Comparison of ENCODE assay signal across 23 cellular contexts in genomic region chr6:37507082-37507481, GRCh38. TPM values are rescaled to one million over a fixed set of nuclear protein-coding genes. Genes with fewer than 3 reads are reported as not detected.
A peak's percentile ranks its signal among the peaks of the same experiment; 100 is the strongest.
DNase-seq lines count a peak whose midpoint lies in the region; ATAC-seq and TF ChIP-seq lines count a peak whose summit lies in the region.
"Had no signal": no experiment of that assay in that cellular context is flagged by ENCODE, and none has a peak within 500 bp of the region (broad histone marks: within the 10 kb centered on the region; RNA-seq: fewer than 3 reads in every experiment).

No MANE protein-coding gene starts in this region.

- no peak overlapping the region for H3K9ac ChIP-seq in neural progenitor cell

- H3K4me3 ChIP-seq in neural progenitor cell (no peak overlapping the region), right lobe of liver (no peak overlapping the region)
- H3K4me3 ChIP-seq: Peyer's patch, SJSA1, upper lobe of right lung had no signal

- no peak overlapping the region for H3K4me3 Mint-ChIP-seq in activated T-cell treated with anti-CD3 and anti-CD28 coated beads, Interleukin-2, amount 50 U/mL, for 24 hours
- H3K4me3 Mint-ChIP-seq in brain (no peak overlapping the region), neural progenitor cell (no peak overlapping the region)
- H3K4me3 Mint-ChIP-seq: nephron progenitor cell; T-helper 2 cell treated with Interferon-gamma antibody and Interleukin-4, amounts not matched to agents 5 μg/mL and 100 μg/mL, for 36 hours had no signal

- H3K4me1 ChIP-seq in neural progenitor cell = peaks cover 17% of the 10 kb centered on the region
- H3K4me1 ChIP-seq in right lobe of liver = no peaks in the 10 kb centered on the region
- H3K4me1 ChIP-seq: SJSA1 had no signal

- H3K9me3 ChIP-seq in KOPT-K1 (ENCODE audit: insufficient read depth, low read length, poor library complexity, severe bottlenecking) (no peaks in the 10 kb centered on the region), neural progenitor cell (ENCODE audit: low read depth) (no peaks in the 10 kb centered on the region), right lobe of liver (no peaks in the 10 kb centered on the region)
- H3K9me3 ChIP-seq: Peyer's patch, SJSA1, upper lobe of right lung had no signal

- intact Hi-C loops in right lobe of liver (cut with DNase I) = no loop called here

- no peaks in the 10 kb centered on the region for H3K79me2 ChIP-seq in neural progenitor cell (ENCODE audit: low read depth)

- WGBS in right lobe of liver (ENCODE audit: insufficient coverage, low coverage, low lambda C conversion rate, missing lambda C conversion rate) = 86% methylated on average over 4 of the region's 5 CpGs

- H3K27ac Mint-ChIP-seq in activated T-cell treated with anti-CD3 and anti-CD28 coated beads, Interleukin-2, amount 50 U/mL, for 24 hours = peak overlapping the region; percentile 63
- H3K27ac Mint-ChIP-seq in brain = peak overlapping the region in 3 of 5 experiments; percentile 26 to 64 (median 57)
- no peak overlapping the region for H3K27ac Mint-ChIP-seq in neural progenitor cell
- H3K27ac Mint-ChIP-seq: T-helper 2 cell treated with Interferon-gamma antibody and Interleukin-4, amounts not matched to agents 5 μg/mL and 100 μg/mL, for 36 hours had no signal

- TF ChIP-seq POLR2A in right lobe of liver (IDR thresholded peaks at IDR 0.05) = no peak

- no peaks in the 10 kb centered on the region for H3K36me3 Mint-ChIP-seq in activated T-cell treated with anti-CD3 and anti-CD28 coated beads, Interleukin-2, amount 50 U/mL, for 24 hours (ENCODE audit: low read depth)
- H3K36me3 Mint-ChIP-seq in brain = no peaks in the 10 kb centered on the region
- no peaks in the 10 kb centered on the region for H3K36me3 Mint-ChIP-seq in neural progenitor cell

- peaks cover 73% of the 10 kb centered on the region for H3K4me1 Mint-ChIP-seq in activated T-cell treated with anti-CD3 and anti-CD28 coated beads, Interleukin-2, amount 50 U/mL, for 24 hours (ENCODE audit: low read depth)
- H3K4me1 Mint-ChIP-seq in brain (peaks cover 55% of the 10 kb centered on the region), neural progenitor cell (peaks cover 32% of the 10 kb centered on the region)

- H2AFZ ChIP-seq in neural progenitor cell (replicated peaks) = peak overlapping the region; percentile 63

- H3K9me3 Mint-ChIP-seq in activated T-cell treated with anti-CD3 and anti-CD28 coated beads, Interleukin-2, amount 50 U/mL, for 24 hours = no peaks in the 10 kb centered on the region
- H3K9me3 Mint-ChIP-seq in brain (peaks cover 0 to 7% (median 0%) of the 10 kb centered on the region in 5 experiments), neural progenitor cell (no peaks in the 10 kb centered on the region)
- H3K9me3 Mint-ChIP-seq: nephron progenitor cell had no signal

- peaks cover 14% of the 10 kb centered on the region for H3F3A ChIP-seq in neural progenitor cell (ENCODE audit: low read depth)

- peak; percentile 17 for DNase-seq in activated T-cell treated with anti-CD3 and anti-CD28 coated beads, Interleukin-2, amount 50 U/mL, for 24 hours
- no peak for DNase-seq in activated T-cell treated with anti-CD3 and anti-CD28 coated beads, Interleukin-2, amount 50 U/mL, for 1 hour
- DNase-seq in neural progenitor cell (ENCODE audit: low spot score) (no peak), LoVo (ENCODE audit: low spot score) (no peak), right lobe of liver (no peak)
- no peak for DNase-seq in stimulated activated CD4-positive, alpha-beta T cell treated with anti-CD3 and anti-CD28 coated beads, Interleukin-12 subunit alpha, Interleukin-12 subunit beta, amount 100 ng/mL, for 4 hours
- DNase-seq: activated CD8-positive, alpha-beta memory T cell treated with anti-CD3 and anti-CD28 coated beads for 24 hours; cortex of kidney; head of caudate nucleus; IMR-90; left colon; NCI-H1417 treated with DMSO at 0.1 percent for 48 hours; NCI-H2107; NCI-H446 treated with DMSO at 0.1 percent for 48 hours; nephron progenitor cell; Peyer's patch; upper lobe of right lung; WERI-Rb-1 had no signal

- H3K36me3 ChIP-seq in KOPT-K1 (ENCODE audit: insufficient read depth, low read length) = no peaks in the 10 kb centered on the region
- H3K36me3 ChIP-seq in neural progenitor cell = no peaks in the 10 kb centered on the region
- no peaks in the 10 kb centered on the region for H3K36me3 ChIP-seq in right lobe of liver
- H3K36me3 ChIP-seq: Peyer's patch, SJSA1, upper lobe of right lung, WERI-Rb-1 had no signal

- no peaks in the 10 kb centered on the region for H4K20me1 ChIP-seq in neural progenitor cell (ENCODE audit: low read depth)

- ATAC-seq in right lobe of liver = no peak
- ATAC-seq: left colon, sciatic nerve, upper lobe of right lung had no signal

- H3K27ac ChIP-seq in KOPT-K1 (ENCODE audit: low read depth, low read length, poor library complexity, severe bottlenecking) = peak overlapping the region; percentile 19
- no peak overlapping the region for H3K27ac ChIP-seq in neural progenitor cell
- no peak overlapping the region for H3K27ac ChIP-seq in right lobe of liver
- H3K27ac ChIP-seq: Peyer's patch, SJSA1, upper lobe of right lung, WERI-Rb-1 had no signal

- TF ChIP-seq CTCF in brain (conservative IDR thresholded peaks at IDR 0.05) (no peak), neural progenitor cell (IDR thresholded peaks at IDR 0.05) (no peak), right lobe of liver (IDR thresholded peaks at IDR 0.05) (no peak)

- H3K4me2 ChIP-seq in neural progenitor cell = no peak overlapping the region

- H3K27me3 Mint-ChIP-seq in activated T-cell treated with anti-CD3 and anti-CD28 coated beads, Interleukin-2, amount 50 U/mL, for 24 hours = no peaks in the 10 kb centered on the region
- H3K27me3 Mint-ChIP-seq in brain (peaks cover 11% of the 10 kb centered on the region), neural progenitor cell (ENCODE audit: insufficient read depth, low read depth) (peaks cover 5% of the 10 kb centered on the region)

- H3K27me3 ChIP-seq in neural progenitor cell (peaks cover 56% of the 10 kb centered on the region), right lobe of liver (no peaks in the 10 kb centered on the region)
- H3K27me3 ChIP-seq: Peyer's patch, SJSA1 had no signal

RNA-seq across cellular contexts. Expression of gene CCDC167, which starts 7.4 kb away (rescaled TPM):
- 233 TPM for polyA plus RNA-seq in brain (ENCODE audit: insufficient read depth, low read depth, low replicate concordance)
- 30.4 and 56.5 TPM in 2 replicates for total RNA-seq in neural progenitor cell (ENCODE audit: low replicate concordance)
- total RNA-seq in right lobe of liver = 100 to 1,000 TPM in 1 of 6 experiments, 10 to 100 TPM in 5; 16.5 to 103 (median 26.9) TPM
